ENCODE assay signal across 14 cellular contexts in the genomic region with DNA sequence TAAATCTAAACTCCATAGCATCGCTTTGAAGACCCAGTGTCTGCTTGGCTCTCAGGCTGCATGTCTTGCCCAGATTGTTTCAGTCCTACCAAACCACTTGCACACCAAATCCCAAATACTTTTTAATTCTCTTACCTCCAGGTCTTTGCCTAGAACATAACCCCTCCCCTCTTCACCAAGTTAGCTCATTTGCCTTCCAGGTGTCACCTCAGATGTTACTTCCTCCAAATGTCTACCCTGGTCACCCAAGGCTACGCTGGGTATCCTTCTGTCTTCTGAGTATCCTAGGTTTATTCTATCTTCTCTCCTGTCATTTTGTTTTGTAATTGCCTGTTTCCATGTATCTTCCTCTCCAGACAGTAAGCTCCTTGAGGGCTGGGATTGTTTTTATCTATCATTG. TPM values are rescaled to one million over a fixed set of nuclear protein-coding genes. Genes with fewer than 3 reads are reported as not detected.
DNase-seq lines count a peak whose midpoint lies in the region; ATAC-seq and TF ChIP-seq lines count a peak whose summit lies in the region.
"Had no signal": no experiment of that assay in that cellular context is flagged by ENCODE, and none has a peak within 500 bp of the region (broad histone marks: within the 10 kb centered on the region; RNA-seq: fewer than 3 reads in every experiment).

No MANE protein-coding gene starts in this region.

- peaks cover 0 to 13% of the 10 kb centered on the region in 2 donors for H3K4me1 ChIP-seq in left lung
- H3K4me1 ChIP-seq: Caco-2, HAP-1 had no signal

- H3K4me3 Mint-ChIP-seq in activated T-cell treated with anti-CD3 and anti-CD28 coated beads, Interleukin-2, amount 50 U/mL, for 72 hours: no peak overlapping the region
- no peak overlapping the region for H3K4me3 Mint-ChIP-seq in IgD-negative memory B cell
- peak overlapping the region in 2 of 8 donors; percentile 17 to 39 for H3K4me3 Mint-ChIP-seq in naive B cell
- no peak overlapping the region for H3K4me3 Mint-ChIP-seq in activated CD4-positive, alpha-beta T cell treated with anti-CD3 and anti-CD28 coated beads, Interleukin-2, amount 10 ng/mL, durations not matched to agents 7 days and 5 days
- H3K4me3 Mint-ChIP-seq: CD8-positive, alpha-beta memory T cell had no signal

- peaks cover 2 to 8% of the 10 kb centered on the region in 2 donors for H3K36me3 Mint-ChIP-seq in activated T-cell treated with anti-CD3 and anti-CD28 coated beads, Interleukin-2, amount 50 U/mL, for 72 hours (ENCODE audit: insufficient read depth in 2 of 2)
- peaks cover 2% of the 10 kb centered on the region for H3K36me3 Mint-ChIP-seq in IgD-negative memory B cell
- H3K36me3 Mint-ChIP-seq in naive B cell: no peaks in the 10 kb centered on the region
- peaks cover 28% of the 10 kb centered on the region for H3K36me3 Mint-ChIP-seq in activated CD4-positive, alpha-beta T cell treated with anti-CD3 and anti-CD28 coated beads, Interleukin-2, amount 10 ng/mL, durations not matched to agents 7 days and 5 days (ENCODE audit: low read depth)

- CTCF ChIA-PET in activated CD4-positive, alpha-beta T cell treated with anti-CD3 and anti-CD28 coated beads, Interleukin-2, amount 10 ng/mL, durations not matched to agents 7 days and 5 days (lab: Charles Lee): interaction anchor here (0.7 to 1.7 kb wide), 2 partner anchors 9 to 125 kb away, joined by 4 to 5 read pairs; no protein-coding TSS in a partner anchor

- TF ChIP-seq CTCF in left lung (IDR thresholded peaks at IDR 0.05): no peak

- H3K36me3 ChIP-seq in left lung: peaks cover 0 to 47% of the 10 kb centered on the region in 2 donors

- DNase-seq in activated T-cell treated with anti-CD3 and anti-CD28 coated beads, Interleukin-2, amount 50 U/mL, for 72 hours: no peak
- no peak for DNase-seq in activated T-cell treated with anti-CD3 and anti-CD28 coated beads, Interleukin-2, amount 50 U/mL, for 48 hours
- no peak for DNase-seq in naive B cell
- DNase-seq in activated CD4-positive, alpha-beta T cell treated with anti-CD3 and anti-CD28 coated beads, Interleukin-2, amount 10 ng/mL, durations not matched to agents 7 days and 5 days: no peak
- no peak for DNase-seq in NCI-H1105 (lab: John Stamatoyannopoulos, UW)
- DNase-seq in left lung: no peak
- DNase-seq: ACHN; C1 segment of cervical spinal cord; Caco-2; CD8-positive, alpha-beta memory T cell; DMS53; GF-D8 had no signal

- no peaks in the 10 kb centered on the region for H3K27me3 ChIP-seq in left lung

- no peak for ATAC-seq in activated T-cell treated with anti-CD3 and anti-CD28 coated beads, Interleukin-2, amount 50 U/mL, for 72 hours (replicated peaks in 1 of 2)
- peak; percentile 35 to 52 for ATAC-seq in naive B cell (ENCODE audit: low read depth in 2 of 2)
- no peak for ATAC-seq in left lung

- intact Hi-C loops in left lung (cut with DNase I): no loop called here

- H3K4me1 Mint-ChIP-seq in activated T-cell treated with anti-CD3 and anti-CD28 coated beads, Interleukin-2, amount 50 U/mL, for 72 hours (ENCODE audit: low read depth): peaks cover 26% of the 10 kb centered on the region
- H3K4me1 Mint-ChIP-seq in IgD-negative memory B cell (peaks cover 13 to 16% (median 14%) of the 10 kb centered on the region in 3 donors), naive B cell (peaks cover 31 to 36% (median 35%) of the 10 kb centered on the region in 3 donors)
- peaks cover 18% of the 10 kb centered on the region for H3K4me1 Mint-ChIP-seq in activated CD4-positive, alpha-beta T cell treated with anti-CD3 and anti-CD28 coated beads, Interleukin-2, amount 10 ng/mL, durations not matched to agents 7 days and 5 days

- H3K27ac Mint-ChIP-seq in activated T-cell treated with anti-CD3 and anti-CD28 coated beads, Interleukin-2, amount 50 U/mL, for 72 hours: peak overlapping the region; percentile 12
- H3K27ac Mint-ChIP-seq in IgD-negative memory B cell (peak overlapping the region in 2 of 3 donors; percentile 36 to 41), naive B cell (peak overlapping the region in 3 of 6 donors; percentile 15 to 38 (median 28))
- no peak overlapping the region for H3K27ac Mint-ChIP-seq in activated CD4-positive, alpha-beta T cell treated with anti-CD3 and anti-CD28 coated beads, Interleukin-2, amount 10 ng/mL, durations not matched to agents 7 days and 5 days

- POLR2A ChIA-PET in activated CD4-positive, alpha-beta T cell treated with anti-CD3 and anti-CD28 coated beads, Interleukin-2, amount 10 ng/mL, durations not matched to agents 7 days and 5 days (lab: Charles Lee): no interaction called here

- H3K4me3 ChIP-seq in left lung: no peak overlapping the region
- H3K4me3 ChIP-seq: HAP-1 had no signal

- H3K9me3 Mint-ChIP-seq in activated T-cell treated with anti-CD3 and anti-CD28 coated beads, Interleukin-2, amount 50 U/mL, for 72 hours: no peaks in the 10 kb centered on the region
- H3K9me3 Mint-ChIP-seq in IgD-negative memory B cell (no peaks in the 10 kb centered on the region), naive B cell (no peaks in the 10 kb centered on the region)
- no peaks in the 10 kb centered on the region for H3K9me3 Mint-ChIP-seq in activated CD4-positive, alpha-beta T cell treated with anti-CD3 and anti-CD28 coated beads, Interleukin-2, amount 10 ng/mL, durations not matched to agents 7 days and 5 days
- H3K9me3 Mint-ChIP-seq: CD8-positive, alpha-beta memory T cell had no signal

- no peak overlapping the region for H3K27ac ChIP-seq in left lung

- H3K9me3 ChIP-seq in left lung: no peaks in the 10 kb centered on the region
- H3K9me3 ChIP-seq: Caco-2, HAP-1 had no signal

- no peaks in the 10 kb centered on the region for H3K27me3 Mint-ChIP-seq in activated T-cell treated with anti-CD3 and anti-CD28 coated beads, Interleukin-2, amount 50 U/mL, for 72 hours (ENCODE audit: low read depth)
- no peaks in the 10 kb centered on the region for H3K27me3 Mint-ChIP-seq in IgD-negative memory B cell
- no peaks in the 10 kb centered on the region for H3K27me3 Mint-ChIP-seq in naive B cell
- no peaks in the 10 kb centered on the region for H3K27me3 Mint-ChIP-seq in activated CD4-positive, alpha-beta T cell treated with anti-CD3 and anti-CD28 coated beads, Interleukin-2, amount 10 ng/mL, durations not matched to agents 7 days and 5 days
- H3K27me3 Mint-ChIP-seq: CD8-positive, alpha-beta memory T cell had no signal

RNA-seq across cellular contexts. Expression of gene SLC25A28, which starts 11.1 kb away (rescaled TPM):
- 10 to 100 TPM; 86.2 to 98.9 TPM for total RNA-seq in activated T-cell treated with anti-CD3 and anti-CD28 coated beads, Interleukin-2, amount 50 U/mL, for 72 hours
- 27.1 TPM for polyA plus RNA-seq in IgD-negative memory B cell
- 10 to 100 TPM; 18.0 to 47.8 (median 28.4) TPM for polyA plus RNA-seq in naive B cell (ENCODE audit: low read depth in 6 of 6)
- 10 to 100 TPM; 65.5 to 69.1 TPM for total RNA-seq in activated CD4-positive, alpha-beta T cell treated with anti-CD3 and anti-CD28 coated beads, Interleukin-2, amount 10 ng/mL, durations not matched to agents 7 days and 5 days
- total RNA-seq in left lung: 10 to 100 TPM; 32.5 to 55.8 TPM

RNA-seq across cellular contexts. Expression of gene ENTPD7, which starts 50.1 kb away (rescaled TPM):
- 1 to 10 TPM; 3.9 to 4.1 TPM for total RNA-seq in activated T-cell treated with anti-CD3 and anti-CD28 coated beads, Interleukin-2, amount 50 U/mL, for 72 hours
- 0.99 TPM for polyA plus RNA-seq in IgD-negative memory B cell
- under 1 TPM in 5 of 6 donors, not detected in 1; 0.32 to 0.85 (median 0.55) TPM for polyA plus RNA-seq in naive B cell (ENCODE audit: low read depth in 6 of 6)
- 1 to 10 TPM; 5.8 to 5.9 TPM for total RNA-seq in activated CD4-positive, alpha-beta T cell treated with anti-CD3 and anti-CD28 coated beads, Interleukin-2, amount 10 ng/mL, durations not matched to agents 7 days and 5 days
- total RNA-seq in left lung: 10 to 100 TPM; 16.6 to 17.1 TPM

Comparison
In these comparisons a context has a peak if more than half of its experiments do, and no peak if none do; other contexts are left out.
1. ATAC-seq: peak in naive B cell (2 of 2); none in activated T-cell treated with anti-CD3 and anti-CD28 coated beads, Interleukin-2, amount 50 U/mL, for 72 hours (0 of 2) and left lung (single experiment).